In the genomic region with DNA sequence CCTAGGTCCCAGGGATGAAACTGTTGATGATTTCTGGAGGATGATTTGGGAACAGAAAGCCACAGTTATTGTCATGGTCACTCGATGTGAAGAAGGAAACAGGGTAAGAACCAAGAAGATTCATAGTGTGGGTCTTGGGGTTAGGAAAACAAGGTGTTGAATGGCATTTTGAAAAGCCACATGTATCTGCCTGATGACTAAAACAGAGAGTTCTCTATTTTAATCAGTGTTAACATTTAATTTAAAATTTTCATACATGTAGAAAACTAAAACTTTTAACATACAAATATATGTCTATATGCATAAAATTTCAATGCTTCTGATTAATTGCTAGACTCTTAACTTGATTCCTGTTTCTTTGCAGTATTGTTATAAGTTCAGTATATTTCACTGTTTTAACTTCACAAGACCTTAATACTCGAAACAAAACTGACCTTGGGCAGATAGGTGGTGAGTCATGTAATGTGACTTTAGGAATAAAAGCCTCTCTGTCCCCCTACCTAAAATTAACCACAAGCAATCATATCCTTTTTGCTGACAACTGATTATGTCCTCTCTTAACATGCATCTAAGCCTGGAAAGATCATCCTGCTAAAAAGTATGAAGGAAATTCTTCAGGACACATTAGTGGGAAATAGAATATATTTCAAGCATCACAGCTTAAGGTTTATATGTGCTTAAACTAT, we compare ENCODE assay signal across 9 cellular contexts.
DNase-seq lines count a peak whose midpoint lies in the region; ATAC-seq and FAIRE-seq lines count a peak whose summit lies in the region.
"Had no signal": no experiment of that assay in that cellular context is flagged by ENCODE, and none has a peak within 500 bp of the region (broad histone marks: within the 10 kb centered on the region; RNA-seq: fewer than 3 reads in every experiment).

No MANE protein-coding gene starts in this region.

- peaks cover 71% of the 10 kb centered on the region for H3K36me3 Mint-ChIP-seq in activated naive CD4-positive, alpha-beta T cell treated with anti-CD3 and anti-CD28 coated beads for 36 hours (ENCODE audit: low read depth)

- H3K9me3 ChIP-seq in small intestine (ENCODE audit: control insufficient read depth, low read depth) = no peaks in the 10 kb centered on the region

- peak overlapping the region; percentile 78 for H3K27ac Mint-ChIP-seq in activated naive CD4-positive, alpha-beta T cell treated with anti-CD3 and anti-CD28 coated beads for 36 hours
- H3K27ac Mint-ChIP-seq: HFFc6 had no signal

- intact Hi-C loops in activated naive CD4-positive, alpha-beta T cell treated with anti-CD3 and anti-CD28 coated beads for 36 hours (cut with micrococcal nuclease) = loop anchor here (1.0 to 5.0 kb wide), 2 partner anchors 8 to 203 kb away; no protein-coding TSS in a partner anchor

- ATAC-seq in HG02678 (IDR thresholded peaks at IDR 0.05; ENCODE audit: unreplicated experiment) = peak; percentile 85
- ATAC-seq in stimulated activated naive CD8-positive, alpha-beta T cell treated with anti-CD3 and anti-CD28 coated beads, Interleukin-15, Interleukin-2, amounts not matched to agents 100 U/mL and 50 U/mL, for 24 hours = peak; percentile 91

- H3K9me3 Mint-ChIP-seq in activated naive CD4-positive, alpha-beta T cell treated with anti-CD3 and anti-CD28 coated beads for 36 hours = peaks cover 10% of the 10 kb centered on the region

- CTCF ChIA-PET in activated naive CD4-positive, alpha-beta T cell treated with anti-CD3 and anti-CD28 coated beads for 36 hours (lab: Charles Lee) = no interaction called here

- H3K36me3 ChIP-seq in small intestine (ENCODE audit: control insufficient read depth in 2 of 2, insufficient read depth in 2 of 2, low read length in 2 of 2) = no peaks in the 10 kb centered on the region

- H3K27me3 ChIP-seq in small intestine (ENCODE audit: control insufficient read depth in 2 of 2, insufficient read depth in 2 of 2, low read length in 2 of 2) = no peaks in the 10 kb centered on the region

- no peak overlapping the region for H3K4me3 Mint-ChIP-seq in activated naive CD4-positive, alpha-beta T cell treated with anti-CD3 and anti-CD28 coated beads for 36 hours
- H3K4me3 Mint-ChIP-seq: HFFc6 had no signal

- no peak for FAIRE-seq in small intestine (lab: Jason Lieb, UNC)

- DNase-seq in activated naive CD4-positive, alpha-beta T cell treated with anti-CD3 and anti-CD28 coated beads for 36 hours = no peak
- no peak for DNase-seq in activated naive CD4-positive, alpha-beta T cell treated with Interleukin-2 at 50 U/mL for 16 hours
- DNase-seq in M059J (ENCODE audit: low read depth) (peak; percentile 53), NCI-H1105 treated with DMSO at 0.1 percent for 48 hours (lab: John Stamatoyannopoulos, UW) (no peak), HPDE6-E6E7 (ENCODE audit: extremely low spot score) (no peak), small intestine (no peak)
- DNase-seq in stimulated activated naive CD8-positive, alpha-beta T cell treated with anti-CD3 and anti-CD28 coated beads, Interleukin-15, Interleukin-2, amounts not matched to agents 100 U/mL and 50 U/mL, for 24 hours = no peak
- DNase-seq: HFFc6 had no signal

- H3K4me1 Mint-ChIP-seq in activated naive CD4-positive, alpha-beta T cell treated with anti-CD3 and anti-CD28 coated beads for 36 hours (ENCODE audit: low read depth) = peaks cover 72% of the 10 kb centered on the region

- 43 to 49% (median 43%) methylated on average over 2 of the region's 2 CpGs for WGBS in small intestine, 3 donors

- H3K27me3 Mint-ChIP-seq in activated naive CD4-positive, alpha-beta T cell treated with anti-CD3 and anti-CD28 coated beads for 36 hours (ENCODE audit: low read depth) = no peaks in the 10 kb centered on the region

- H3K4me1 ChIP-seq in small intestine (ENCODE audit: control insufficient read depth in 2 of 2, insufficient read depth in 1 of 2, low read depth in 1 of 2, low read length in 1 of 2) = no peaks in the 10 kb centered on the region

- no peak overlapping the region for H3K27ac ChIP-seq in small intestine (ENCODE audit: low read depth in 1 of 2, low read length in 1 of 2)

- no peak overlapping the region for H3K4me3 ChIP-seq in small intestine (ENCODE audit: low read depth in 1 of 2, low read length in 2 of 2)
